Comparison of ENCODE assay signal across 19 cellular contexts in genomic region chr20:52746768-52747167, GRCh38.
DNase-seq lines count a peak whose midpoint lies in the region; ATAC-seq and TF ChIP-seq lines count a peak whose summit lies in the region.
"Had no signal": no experiment of that assay in that cellular context is flagged by ENCODE, and none has a peak within 500 bp of the region (broad histone marks: within the 10 kb centered on the region; RNA-seq: fewer than 3 reads in every experiment).

No MANE protein-coding gene starts in this region.

- no peak overlapping the region for H2AFZ ChIP-seq in SK-N-SH (ENCODE audit: low read depth)

- POLR2A ChIA-PET in SK-N-SH (lab: Yijun Ruan, JAX), result no interaction called here

- H3K4me3 ChIP-seq in SK-N-SH (ENCODE audit: low read depth in 2 of 2, low read length in 1 of 2), result no peak overlapping the region
- H3K4me3 ChIP-seq: BLaER1 treated with 17β-estradiol and CSF1 and Interleukin-3, amounts not matched to agents 10 nM and 100 nM; SJCRH30 had no signal

- H3K36me3 ChIP-seq in SK-N-SH (replicated peaks in 1 of 2; ENCODE audit: control insufficient read depth in 1 of 2, insufficient read depth in 2 of 2, low read length in 1 of 2), result no peaks in the 10 kb centered on the region
- H3K36me3 ChIP-seq: BLaER1 treated with 17β-estradiol and CSF1 and Interleukin-3, amounts not matched to agents 10 nM and 100 nM; SJCRH30 had no signal

- CTCF ChIA-PET in SK-N-SH (lab: Yijun Ruan, JAX), result interaction anchor here (1.1 to 2.5 kb wide), 5 partner anchors 10 to 802 kb away, joined by 3 to 9 read pairs (median 5); no protein-coding TSS in a partner anchor

- TF ChIP-seq RAD21 in SK-N-SH (IDR thresholded peaks at IDR 0.05; ENCODE audit: low read length), result peak; percentile 12; the same call in 1 of the 2 replicates

- DNase-seq in SK-N-SH, result peak; percentile 59
- DNase-seq in G401 (ENCODE audit: low spot score), result peak; percentile 13
- peak; percentile 2 for DNase-seq in NCI-H1694 treated with DMSO at 0.1 percent for 48 hours (lab: John Stamatoyannopoulos, UW)
- DNase-seq in kidney tubule cell (ENCODE audit: low spot score), result peak; percentile 3
- DNase-seq in activated effector memory CD4-positive, alpha-beta T cell treated with Interleukin-2 at 50 U/mL for 16 hours, result no peak
- DNase-seq: CD4-positive, alpha-beta T cell; HCEC 1CT; NCI-H1092; NCI-H1417 treated with DMSO at 0.1 percent for 48 hours; NCI-H526 treated with DMSO at 0.1 percent for 48 hours; NK-92 treated with Interleukin-12 subunit alpha and Interleukin-12 subunit beta, amount 100 ng/mL, for 24 hours; PC-3; T-cell had no signal

- no peaks in the 10 kb centered on the region for H3F3A ChIP-seq in SK-N-SH (replicated peaks; ENCODE audit: insufficient read depth)

- TF ChIP-seq CTCF in SK-N-SH (IDR thresholded peaks at IDR 0.05), result no peak

- no peaks in the 10 kb centered on the region for H3K9me2 ChIP-seq in SK-N-SH

- peak overlapping the region in 1 of 2 experiments; percentile 53; a peak in 1 of 4 replicates for H3K27ac ChIP-seq in SK-N-SH (ENCODE audit: low read depth in 2 of 2, low read length in 1 of 2)
- H3K27ac ChIP-seq: BLaER1 treated with 17β-estradiol and CSF1 and Interleukin-3, amounts not matched to agents 10 nM and 100 nM; KMS-11; SJCRH30 had no signal

- no peaks in the 10 kb centered on the region for H3K9me3 ChIP-seq in SK-N-SH
- H3K9me3 ChIP-seq: SJCRH30 had no signal

- no peaks in the 10 kb centered on the region for H3K27me3 ChIP-seq in SK-N-SH (ENCODE audit: insufficient read depth)
- H3K27me3 ChIP-seq: BLaER1 treated with 17β-estradiol and CSF1 and Interleukin-3, amounts not matched to agents 10 nM and 100 nM had no signal

- H3K9ac ChIP-seq in SK-N-SH, result no peak overlapping the region
- H3K9ac ChIP-seq: BLaER1 treated with 17β-estradiol and CSF1 and Interleukin-3, amounts not matched to agents 10 nM and 100 nM; KMS-11 had no signal

- ATAC-seq in SK-N-SH treated with all-trans-retinoic acid at 6 μM for 48 hours, result no peak; the same call in 2 of the 3 replicates
- no peak for ATAC-seq in HG02642 (IDR thresholded peaks at IDR 0.05; ENCODE audit: poor library complexity, unreplicated experiment)
- ATAC-seq in GM21529 (IDR thresholded peaks at IDR 0.05; ENCODE audit: unreplicated experiment), result no peak
- ATAC-seq: PC-3, T-cell had no signal

- H3K4me2 ChIP-seq in SK-N-SH, result no peak overlapping the region
- H3K4me2 ChIP-seq: BLaER1 treated with 17β-estradiol and CSF1 and Interleukin-3, amounts not matched to agents 10 nM and 100 nM; KMS-11 had no signal

- peak in 1 of 2 experiments; percentile 69; a peak in 2 of 4 replicates for TF ChIP-seq EP300 in SK-N-SH (IDR thresholded peaks at IDR 0.05; ENCODE audit: borderline replicate concordance in 1 of 2, low read depth in 1 of 2, low read length in 1 of 2)

- H4K20me1 ChIP-seq in SK-N-SH (ENCODE audit: insufficient read depth), result no peaks in the 10 kb centered on the region
- H4K20me1 ChIP-seq: BLaER1 treated with 17β-estradiol and CSF1 and Interleukin-3, amounts not matched to agents 10 nM and 100 nM had no signal

- no peaks in the 10 kb centered on the region for H3K79me2 ChIP-seq in SK-N-SH (ENCODE audit: insufficient read depth)

- 63% methylated on average over 6 of the region's 6 CpGs for WGBS in SK-N-SH (ENCODE audit: low lambda C conversion rate)

- peaks cover 0 to 20% of the 10 kb centered on the region in 2 experiments; a peak in 2 of 4 replicates for H3K4me1 ChIP-seq in SK-N-SH (ENCODE audit: control insufficient read depth in 1 of 2, insufficient read depth in 2 of 2, low read depth in 1 of 2, low read length in 1 of 2)
- H3K4me1 ChIP-seq: BLaER1 treated with 17β-estradiol and CSF1 and Interleukin-3, amounts not matched to agents 10 nM and 100 nM; SJCRH30 had no signal

- in situ Hi-C loops in G401 (cut with HindIII; ENCODE audit: low sequenced_read_pairs), result no loop called here

TF ChIP-seq in SK-N-SH, 30 proteins besides CTCF, POLR2A, EP300 and RAD21:
- TF ChIP-seq SMC3 (IDR thresholded peaks at IDR 0.05; ENCODE audit: low read depth, low read length) (0 out of 2 replicates have a peak, but pooled peaks have one; percentile 3), FOXM1 (IDR thresholded peaks at IDR 0.05; ENCODE audit: low read depth) (no peak), NFIC (IDR thresholded peaks at IDR 0.05; ENCODE audit: borderline replicate concordance) (no peak), TCF12 (IDR thresholded peaks at IDR 0.05) (no peak), MXI1 (IDR thresholded peaks at IDR 0.05; ENCODE audit: low read depth, low read length) (peak; percentile 41; the same call in 1 of the 2 replicates), SIN3A (IDR thresholded peaks at IDR 0.05; ENCODE audit: borderline replicate concordance, low read depth, low read length) (no peak), RCOR1 (IDR thresholded peaks at IDR 0.05; ENCODE audit: low read length) (peak; percentile 59; the same call in 1 of the 2 replicates)

TF ChIP-seq in SK-N-SH treated with all-trans-retinoic acid at 6 μM for 48 hours, 23 proteins besides CTCF, POLR2A, EP300 and RAD21:
- TF ChIP-seq CREB5 (CRISPR knock-in tag; IDR thresholded peaks at IDR 0.05; ENCODE audit: low read depth) (no peak), PATZ1 (CRISPR knock-in tag; IDR thresholded peaks at IDR 0.05; ENCODE audit: borderline replicate concordance) (no peak), ZNF565 (CRISPR knock-in tag; conservative IDR thresholded peaks at IDR 0.05; ENCODE audit: low read depth) (no peak), GLIS3 (CRISPR knock-in tag; IDR thresholded peaks at IDR 0.05) (no peak), TOX (CRISPR knock-in tag; IDR thresholded peaks at IDR 0.05; ENCODE audit: borderline replicate concordance) (no peak), PPARA (CRISPR knock-in tag; IDR thresholded peaks at IDR 0.05; ENCODE audit: borderline replicate concordance) (no peak), SNAI2 (CRISPR knock-in tag; IDR thresholded peaks at IDR 0.05) (no peak), ZNF70 (CRISPR knock-in tag; IDR thresholded peaks at IDR 0.05) (no peak), RARB (CRISPR knock-in tag; IDR thresholded peaks at IDR 0.05) (no peak)
